Comparison of ENCODE assay signal across 8 cellular contexts in the genomic region with DNA sequence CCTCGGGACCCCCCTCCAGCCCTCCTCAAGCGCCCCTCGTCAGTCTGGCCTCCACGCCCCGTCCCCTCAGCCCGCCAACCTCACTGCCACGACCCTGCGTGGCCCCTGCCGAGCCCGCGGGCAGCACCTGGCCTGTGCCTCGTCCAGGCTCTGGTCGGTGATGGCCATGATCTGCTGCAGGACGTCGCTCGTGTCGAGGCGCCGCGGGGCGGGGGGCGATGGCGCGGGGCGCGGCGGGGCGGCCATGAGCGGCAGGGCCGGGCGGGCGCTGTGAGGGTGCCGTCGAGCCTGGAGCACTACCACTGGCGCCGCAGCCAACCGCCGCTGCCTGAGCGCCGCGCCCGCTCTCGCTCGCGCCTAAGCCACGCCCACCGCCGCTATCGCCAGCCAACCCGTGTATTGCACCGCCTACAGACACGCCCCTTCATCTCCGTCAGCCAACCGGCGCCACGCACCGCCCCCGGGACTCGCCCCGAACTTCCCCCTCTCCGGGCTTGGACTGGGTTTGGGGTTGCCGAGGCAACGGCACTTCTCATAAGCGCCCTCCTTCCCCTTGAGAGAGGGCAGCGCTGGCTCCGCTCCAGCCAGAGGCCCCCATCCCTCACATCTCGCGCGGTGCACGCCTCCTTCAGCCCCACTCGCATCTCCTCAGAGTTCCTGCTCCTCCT. TPM values are rescaled to one million over a fixed set of nuclear protein-coding genes. Genes with fewer than 3 reads are reported as not detected.
DNase-seq lines count a peak whose midpoint lies in the region; ATAC-seq and TF ChIP-seq lines count a peak whose summit lies in the region.

A gene with protein sequence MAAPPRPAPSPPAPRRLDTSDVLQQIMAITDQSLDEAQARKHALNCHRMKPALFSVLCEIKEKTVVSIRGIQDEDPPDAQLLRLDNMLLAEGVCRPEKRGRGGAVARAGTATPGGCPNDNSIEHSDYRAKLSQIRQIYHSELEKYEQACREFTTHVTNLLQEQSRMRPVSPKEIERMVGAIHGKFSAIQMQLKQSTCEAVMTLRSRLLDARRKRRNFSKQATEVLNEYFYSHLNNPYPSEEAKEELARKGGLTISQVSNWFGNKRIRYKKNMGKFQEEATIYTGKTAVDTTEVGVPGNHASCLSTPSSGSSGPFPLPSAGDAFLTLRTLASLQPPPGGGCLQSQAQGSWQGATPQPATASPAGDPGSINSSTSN (minus strand): TSS at position 304 of the 668 bp plus-strand sequence. CDS start 58 bp downstream, at position 246.

- H3K4me3 Mint-ChIP-seq in Caco-2 (ENCODE audit: unreplicated experiment): peak within 1 kb of the TSS; percentile 70
- H3K4me3 Mint-ChIP-seq in endodermal cell: peak within 1 kb of the TSS; percentile 55

- peak; percentile 93 for ATAC-seq in GM21360 (IDR thresholded peaks at IDR 0.05; ENCODE audit: unreplicated experiment)

- H3K4me3 ChIP-seq in Caco-2 (ENCODE audit: low read depth, low read length) (peak within 1 kb of the TSS; percentile 69), endodermal cell (ENCODE audit: low read length) (peak within 1 kb of the TSS; percentile 85)

- DNase-seq in Caco-2 (peak; percentile 96), HS-5 (ENCODE audit: low read depth) (peak; percentile 63), NOMO-1 treated with dmso at 0.1 percent for 144 hours (lab: John Stamatoyannopoulos, UW; ENCODE audit: unreplicated experiment) (peak; percentile 99), endodermal cell (peak; percentile 99), middle frontal gyrus (ENCODE audit: extremely low spot score, low spot score) (peak; percentile 82)
- peak; percentile 96 to 97 (median 97) for DNase-seq in activated CD8-positive, alpha-beta memory T cell treated with anti-CD3 and anti-CD28 coated beads for 48 hours (ENCODE audit: low read depth in 2 of 3, low spot score in 2 of 3)
- peak; percentile 99 for DNase-seq in stimulated activated CD8-positive, alpha-beta memory T cell treated with anti-CD3 and anti-CD28 coated beads, Interleukin-2, amount 100 ng/mL, for 48 hours (ENCODE audit: low read depth in 2 of 2)

- H3K27ac Mint-ChIP-seq in Caco-2 (ENCODE audit: unreplicated experiment) (peak within 1 kb of the TSS; percentile 42), endodermal cell (peak within 1 kb of the TSS; percentile 39)

- TF ChIP-seq CTCF in Caco-2 (IDR thresholded peaks at IDR 0.05; ENCODE audit: insufficient read depth in 1 of 2, low read depth in 1 of 2, low read length in 1 of 2, severe bottlenecking in 1 of 2, unreplicated experiment in 1 of 2) (no peak), endodermal cell (conservative IDR thresholded peaks at IDR 0.05) (no peak)

- H3K4me1 ChIP-seq in Caco-2 (peaks cover 8% of the 10 kb centered on the region), endodermal cell (ENCODE audit: control insufficient read depth, insufficient read depth, low read length) (no peaks in the 10 kb centered on the region)

- BruUV-seq in Caco-2 (replicated peaks; lab: Mats Ljungman, UMichigan): no TSS peak

- no peaks in the 10 kb centered on the region for H3K9me3 ChIP-seq in Caco-2
- no peaks in the 10 kb centered on the region for H3K9me3 ChIP-seq in endodermal cell (ENCODE audit: control insufficient read depth, low read length)

- intact Hi-C loops in Caco-2 (cut with micrococcal nuclease; ENCODE audit: unreplicated experiment): loop anchor here (1.0 to 5.0 kb wide), 2 partner anchors 9 to 66 kb away; no protein-coding TSS in a partner anchor

- WGBS in endodermal cell (ENCODE audit: insufficient coverage in 1 of 2, insufficient read length in 1 of 2), 2 experiments: 1 to 2% methylated on average over 34 to 71 of the region's 71 CpGs

- H3K9me3 Mint-ChIP-seq in Caco-2 (ENCODE audit: unreplicated experiment) (no peaks in the 10 kb centered on the region), endodermal cell (no peaks in the 10 kb centered on the region)

- H3K27ac ChIP-seq in endodermal cell (ENCODE audit: low read depth, low read length): no peak within 1 kb of the TSS

- no peaks in the 10 kb centered on the region for H3K27me3 Mint-ChIP-seq in Caco-2 (ENCODE audit: insufficient read depth, unreplicated experiment)
- H3K27me3 Mint-ChIP-seq in endodermal cell (ENCODE audit: insufficient read depth): peaks cover 19% of the 10 kb centered on the region

- H3K27me3 ChIP-seq in Caco-2 (replicated peaks; ENCODE audit: control insufficient read depth, insufficient read depth, low read length) (no peaks in the 10 kb centered on the region), endodermal cell (ENCODE audit: control insufficient read depth, insufficient read depth, low read length, poor library complexity, severe bottlenecking) (no peaks in the 10 kb centered on the region)

- CTCF ChIA-PET in Caco-2 (lab: Charles Lee): no interaction called here

- peak within 1 kb of the TSS; percentile 69 for H3K9ac ChIP-seq in endodermal cell (ENCODE audit: extremely low read depth, low read length, poor library complexity, severe bottlenecking)

- no peaks in the 10 kb centered on the region for H3K36me3 ChIP-seq in Caco-2 (ENCODE audit: control insufficient read depth, insufficient read depth, low read length)
- H3K36me3 ChIP-seq in endodermal cell (ENCODE audit: control insufficient read depth, insufficient read depth, low read length): peaks cover 11% of the 10 kb centered on the region

- H3K36me3 Mint-ChIP-seq in Caco-2 (ENCODE audit: insufficient read depth, unreplicated experiment): peaks cover 11% of the 10 kb centered on the region
- H3K36me3 Mint-ChIP-seq in endodermal cell (ENCODE audit: low read depth): peaks cover 17% of the 10 kb centered on the region

- H3K4me1 Mint-ChIP-seq in Caco-2 (ENCODE audit: low read depth, unreplicated experiment) (peaks cover 4% of the 10 kb centered on the region), endodermal cell (peaks cover 4% of the 10 kb centered on the region)

- POLR2A ChIA-PET in Caco-2 (lab: Charles Lee): no interaction called here

RNA-seq across cellular contexts. Expression of the gene that starts here (rescaled TPM):
- total RNA-seq in Caco-2 (2022): 3.5 and 3.6 TPM in 2 replicates
- 1 to 10 TPM; 4.1 to 8.6 TPM for total RNA-seq in endodermal cell
- 11.8 TPM for polyA plus RNA-seq in endodermal cell (2013, experiment 1 of 2)
- 12.8 TPM for polyA plus RNA-seq in endodermal cell (2013, experiment 2 of 2)
